In genomic region chr5:133232435-133232834, GRCh38 we compare ENCODE assay signal across 1 cellular context.
TF ChIP-seq lines count a peak whose summit lies in the region.

No MANE protein-coding gene starts in this region.

TF ChIP-seq in liver, 16 proteins besides CTCF, POLR2A, EP300 and RAD21 (continued from another document):
- TF ChIP-seq ATF3 (IDR thresholded peaks at IDR 0.05) (no peak), JUND (IDR thresholded peaks at IDR 0.05) (no peak), FOXA1 (IDR thresholded peaks at IDR 0.05) (no peak), SP1 (IDR thresholded peaks at IDR 0.05) (peak; percentile 91), HNF4A (conservative IDR thresholded peaks at IDR 0.05) (peak; percentile 80 to 88), FOXA2 (IDR thresholded peaks at IDR 0.05) (no peak), NR2F2 (IDR thresholded peaks at IDR 0.05) (peak; percentile 54), ZBTB33 (IDR thresholded peaks at IDR 0.05) (peak; percentile 37)
